In genomic region chr3:4897765-4898453, GRCh38 we compare ENCODE assay signal across 1 cellular context.
TF ChIP-seq lines count a peak whose summit lies in the region.

No MANE protein-coding gene starts in this region.

TF ChIP-seq in K562, 482 proteins besides CTCF, POLR2A, EP300 and RAD21 (continued from another document):
- TF ChIP-seq IRF9 (tag; IDR thresholded peaks at IDR 0.05) = no peak
- TF ChIP-seq ZNF121 (CRISPR knock-in tag; conservative IDR thresholded peaks at IDR 0.05) = no peak
- no peak for TF ChIP-seq FOXK1 (CRISPR knock-in tag; IDR thresholded peaks at IDR 0.05; ENCODE audit: borderline replicate concordance)
- TF ChIP-seq ZZZ3 (IDR thresholded peaks at IDR 0.05) = no peak
- 0 out of 6 replicates have a peak, but pooled peaks of 1 of the 3 experiments have one; percentile 36 for TF ChIP-seq ZBTB11 (CRISPR knock-in tag; IDR thresholded peaks at IDR 0.05)
- no peak for TF ChIP-seq PRPF4 (IDR thresholded peaks at IDR 0.05; ENCODE audit: insufficient read depth, low read depth, low read length, poor library complexity, severe bottlenecking)
- no peak for TF ChIP-seq HLTF (IDR thresholded peaks at IDR 0.05)
- TF ChIP-seq ZNF398 (CRISPR knock-in tag; IDR thresholded peaks at IDR 0.05) = no peak
- TF ChIP-seq ZNF609 (CRISPR knock-in tag; IDR thresholded peaks at IDR 0.05; ENCODE audit: borderline replicate concordance) = 0 out of 2 replicates have a peak, but pooled peaks have one; percentile 41
- peak; percentile 81 for TF ChIP-seq NFE2 (IDR thresholded peaks at IDR 0.05; ENCODE audit: low read depth)
- TF ChIP-seq, protein P1, sequence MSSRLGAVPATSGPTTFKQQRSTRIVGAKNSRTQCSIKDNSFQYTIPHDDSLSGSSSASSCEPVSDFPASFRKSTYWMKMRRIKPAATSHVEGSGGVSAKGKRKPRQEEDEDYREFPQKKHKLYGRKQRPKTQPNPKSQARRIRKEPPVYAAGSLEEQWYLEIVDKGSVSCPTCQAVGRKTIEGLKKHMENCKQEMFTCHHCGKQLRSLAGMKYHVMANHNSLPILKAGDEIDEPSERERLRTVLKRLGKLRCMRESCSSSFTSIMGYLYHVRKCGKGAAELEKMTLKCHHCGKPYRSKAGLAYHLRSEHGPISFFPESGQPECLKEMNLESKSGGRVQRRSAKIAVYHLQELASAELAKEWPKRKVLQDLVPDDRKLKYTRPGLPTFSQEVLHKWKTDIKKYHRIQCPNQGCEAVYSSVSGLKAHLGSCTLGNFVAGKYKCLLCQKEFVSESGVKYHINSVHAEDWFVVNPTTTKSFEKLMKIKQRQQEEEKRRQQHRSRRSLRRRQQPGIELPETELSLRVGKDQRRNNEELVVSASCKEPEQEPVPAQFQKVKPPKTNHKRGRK (tag; IDR thresholded peaks at IDR 0.05) = peak; percentile 21; the same call in 1 of the 2 replicates
- TF ChIP-seq MAFG (tag; conservative IDR thresholded peaks at IDR 0.05) = peak; percentile 70
- TF ChIP-seq ZNF174 (CRISPR knock-in tag; IDR thresholded peaks at IDR 0.05) = no peak
- TF ChIP-seq NFE2L1 (tag; IDR thresholded peaks at IDR 0.05; ENCODE audit: borderline replicate concordance, low read depth) = peak; percentile 13; the same call in 1 of the 2 replicates
- TF ChIP-seq SRF (CRISPR knock-in tag; IDR thresholded peaks at IDR 0.05) = no peak
- no peak for TF ChIP-seq NR2F6 (CRISPR knock-in tag; IDR thresholded peaks at IDR 0.05)
- TF ChIP-seq DIDO1 (tag; IDR thresholded peaks at IDR 0.05; ENCODE audit: low read depth) = no peak
